27 cellular contexts compared by ENCODE assay signal in genomic region chr3:13240928-13241618, GRCh38.
"Had no signal": no experiment of that assay in that cellular context is flagged by ENCODE, and none has a peak within 500 bp of the region (broad histone marks: within the 10 kb centered on the region; RNA-seq: fewer than 3 reads in every experiment).

No MANE protein-coding gene starts in this region.

- H3K27me3 ChIP-seq: dorsolateral prefrontal cortex, hepatocyte, ovary, right atrium auricular region, testis, tibial nerve had no signal

- H3K27ac ChIP-seq: dorsolateral prefrontal cortex, epithelial cell of prostate, esophagus squamous epithelium, gastroesophageal sphincter, hepatocyte, left ventricle myocardium inferior, lower lobe of right lung, ovary, right atrium auricular region, sigmoid colon, skin epidermis, testis, tibial nerve had no signal

- H3K36me3 Mint-ChIP-seq: memory B cell; mesothelial cell of epicardium; natural killer cell; stimulated activated naive B cell treated with anti-CD40 and anti-IgM and Interleukin-4, amounts not matched to agents 10 μg/mL and 1 μg/mL and 100 μg/mL, for 72 hours had no signal

- H3K9me3 Mint-ChIP-seq: memory B cell; mesothelial cell of epicardium; natural killer cell; neural crest cell; stimulated activated naive B cell treated with anti-CD40 and anti-IgM and Interleukin-4, amounts not matched to agents 10 μg/mL and 1 μg/mL and 100 μg/mL, for 72 hours; stimulated activated naive CD8-positive, alpha-beta T cell treated with anti-CD3 and anti-CD28 coated beads, Interleukin-15, amount 100 ng/mL, for 72 hours had no signal

- H3K36me3 ChIP-seq: esophagus squamous epithelium, gastroesophageal sphincter, left ventricle myocardium inferior, lower lobe of right lung, ovary, right atrium auricular region, sigmoid colon, tibial nerve had no signal

- H3K4me3 Mint-ChIP-seq: memory B cell; mesothelial cell of epicardium; natural killer cell; neural crest cell; stimulated activated naive B cell treated with anti-CD40 and anti-IgM and Interleukin-4, amounts not matched to agents 10 μg/mL and 1 μg/mL and 100 μg/mL, for 72 hours; stimulated activated naive CD8-positive, alpha-beta T cell treated with anti-CD3 and anti-CD28 coated beads, Interleukin-15, amount 100 ng/mL, for 72 hours had no signal

- H3K27ac Mint-ChIP-seq: memory B cell; mesothelial cell of epicardium; natural killer cell; stimulated activated naive CD8-positive, alpha-beta T cell treated with anti-CD3 and anti-CD28 coated beads, Interleukin-15, amount 100 ng/mL, for 72 hours had no signal

- H3K4me1 Mint-ChIP-seq: mesothelial cell of epicardium; neural crest cell; stimulated activated naive CD8-positive, alpha-beta T cell treated with anti-CD3 and anti-CD28 coated beads, Interleukin-15, amount 100 ng/mL, for 72 hours had no signal

- ATAC-seq: gastroesophageal sphincter; left cardiac atrium; lower lobe of right lung; natural killer cell; stimulated activated naive B cell treated with anti-CD40 and anti-IgM and Interleukin-4, amounts not matched to agents 10 μg/mL and 1 μg/mL and 100 μg/mL, for 72 hours; stimulated activated naive CD8-positive, alpha-beta T cell treated with anti-CD3 and anti-CD28 coated beads, Interleukin-15, amount 100 ng/mL, for 72 hours had no signal

- H3K4me1 ChIP-seq: gastroesophageal sphincter, left ventricle myocardium inferior, lower lobe of right lung, right atrium auricular region, sigmoid colon, tibial nerve had no signal

- H3K27me3 Mint-ChIP-seq: memory B cell; stimulated activated naive CD8-positive, alpha-beta T cell treated with anti-CD3 and anti-CD28 coated beads, Interleukin-15, amount 100 ng/mL, for 72 hours had no signal

- DNase-seq: cortex of kidney; dorsolateral prefrontal cortex; effector CD8-positive, alpha-beta T cell; esophagus squamous epithelium; foreskin fibroblast; kidney; left cardiac atrium; left ventricle myocardium inferior; lower lobe of right lung; natural killer cell; nucleus accumbens; ovary; sigmoid colon; stimulated activated CD4-positive, alpha-beta T cell treated with anti-CD3 and anti-CD28 coated beads, Interleukin-2, amount 100 ng/mL, for 24 hours; stimulated activated CD4-positive, alpha-beta T cell treated with anti-CD3 and anti-CD28 coated beads, Interleukin-4, amount 100 ng/mL, for 4 hours; stimulated activated naive B cell treated with anti-CD40 and anti-IgM and Interleukin-4, amounts not matched to agents 10 μg/mL and 1 μg/mL and 100 μg/mL, for 72 hours; stimulated activated naive CD8-positive, alpha-beta T cell treated with anti-CD3 and anti-CD28 coated beads, Interleukin-15, amount 100 ng/mL, for 72 hours; testis had no signal

- H3K9me3 ChIP-seq: esophagus squamous epithelium, gastroesophageal sphincter, left ventricle myocardium inferior, lower lobe of right lung, ovary, right atrium auricular region, sigmoid colon, testis, tibial nerve had no signal

- H3K4me3 ChIP-seq: dorsolateral prefrontal cortex, esophagus squamous epithelium, gastroesophageal sphincter, hepatocyte, left ventricle myocardium inferior, lower lobe of right lung, ovary, right atrium auricular region, sigmoid colon, skin epidermis, testis, tibial nerve had no signal
